In the genomic region with DNA sequence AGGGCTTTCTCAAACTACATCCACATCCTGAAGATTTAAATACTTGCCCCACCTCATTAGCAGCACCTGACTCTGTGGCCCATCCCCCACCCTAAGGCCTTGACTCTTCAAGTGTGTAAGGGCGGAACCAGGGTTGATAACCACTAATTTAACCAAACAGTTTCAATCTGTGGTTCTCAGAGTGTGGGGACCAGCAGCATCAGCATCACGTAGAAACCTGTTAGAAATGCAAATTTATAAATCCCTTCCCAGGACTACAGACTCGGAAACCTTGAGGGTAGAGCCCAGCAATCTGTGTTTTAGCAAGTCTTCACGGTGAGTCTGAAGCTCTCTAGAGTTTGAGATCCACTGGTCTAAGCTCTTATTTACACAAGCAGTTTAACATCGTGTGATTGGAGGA, we compare ENCODE assay signal across 10 cellular contexts. TPM values are rescaled to one million over a fixed set of nuclear protein-coding genes. Genes with fewer than 3 reads are reported as not detected.
A peak's percentile ranks its signal among the peaks of the same experiment; 100 is the strongest.
DNase-seq lines count a peak whose midpoint lies in the region; ATAC-seq lines count a peak whose summit lies in the region.
"Had no signal": no experiment of that assay in that cellular context is flagged by ENCODE, and none has a peak within 500 bp of the region (broad histone marks: within the 10 kb centered on the region; RNA-seq: fewer than 3 reads in every experiment).

No MANE protein-coding gene starts in this region.

- H3K4me1 Mint-ChIP-seq in activated naive CD8-positive, alpha-beta T cell treated with anti-CD3 and anti-CD28 coated beads, Interleukin-2, amount 50 U/mL, for 24 hours, result peaks cover 13% of the 10 kb centered on the region
- H3K4me1 Mint-ChIP-seq in activated naive CD8-positive, alpha-beta T cell treated with anti-CD3 and anti-CD28 coated beads for 36 hours, result no peaks in the 10 kb centered on the region
- H3K4me1 Mint-ChIP-seq in activated naive CD4-positive, alpha-beta T cell treated with anti-CD3 and anti-CD28 coated beads, Interleukin-2, amount 10 ng/mL, durations not matched to agents 7 days and 5 days, result peaks cover 3% of the 10 kb centered on the region
- H3K4me1 Mint-ChIP-seq: activated CD4-positive, alpha-beta T cell treated with anti-CD3 and anti-CD28 coated beads for 36 hours had no signal

- H3K36me3 Mint-ChIP-seq in activated naive CD8-positive, alpha-beta T cell treated with anti-CD3 and anti-CD28 coated beads, Interleukin-2, amount 50 U/mL, for 24 hours (ENCODE audit: low read depth), result no peaks in the 10 kb centered on the region
- no peaks in the 10 kb centered on the region for H3K36me3 Mint-ChIP-seq in activated naive CD8-positive, alpha-beta T cell treated with anti-CD3 and anti-CD28 coated beads for 36 hours
- no peaks in the 10 kb centered on the region for H3K36me3 Mint-ChIP-seq in activated naive CD4-positive, alpha-beta T cell treated with anti-CD3 and anti-CD28 coated beads, Interleukin-2, amount 10 ng/mL, durations not matched to agents 7 days and 5 days

- CTCF ChIA-PET in activated naive CD4-positive, alpha-beta T cell treated with anti-CD3 and anti-CD28 coated beads, Interleukin-2, amount 10 ng/mL, durations not matched to agents 7 days and 5 days (lab: Charles Lee), result no interaction called here

- peak; percentile 20 for DNase-seq in activated naive CD8-positive, alpha-beta T cell treated with anti-CD3 and anti-CD28 coated beads, Interleukin-2, amount 50 U/mL, for 24 hours
- no peak for DNase-seq in activated naive CD8-positive, alpha-beta T cell treated with anti-CD3 and anti-CD28 coated beads for 36 hours
- DNase-seq in NCI-H2227 (lab: John Stamatoyannopoulos, UW; ENCODE audit: unreplicated experiment) (peak; percentile 62), amniotic stem cell (lab: John Stamatoyannopoulos, UW) (no peak), DMS53 treated with DMSO at 0.1 percent for 48 hours (lab: John Stamatoyannopoulos, UW; ENCODE audit: unreplicated experiment) (no peak), hypothalamus (lab: John Stamatoyannopoulos, UW) (no peak)
- no peak for DNase-seq in activated naive CD4-positive, alpha-beta T cell treated with anti-CD3 and anti-CD28 coated beads, Interleukin-2, amount 10 ng/mL, durations not matched to agents 7 days and 5 days
- DNase-seq: activated CD4-positive, alpha-beta T cell treated with anti-CD3 and anti-CD28 coated beads for 36 hours; HCEC 1CT had no signal

- no peaks in the 10 kb centered on the region for H3K9me3 Mint-ChIP-seq in activated naive CD8-positive, alpha-beta T cell treated with anti-CD3 and anti-CD28 coated beads, Interleukin-2, amount 50 U/mL, for 24 hours
- H3K9me3 Mint-ChIP-seq in activated naive CD8-positive, alpha-beta T cell treated with anti-CD3 and anti-CD28 coated beads for 36 hours, result no peaks in the 10 kb centered on the region
- H3K9me3 Mint-ChIP-seq in activated naive CD4-positive, alpha-beta T cell treated with anti-CD3 and anti-CD28 coated beads, Interleukin-2, amount 10 ng/mL, durations not matched to agents 7 days and 5 days, result no peaks in the 10 kb centered on the region

- H3K27me3 Mint-ChIP-seq in activated naive CD8-positive, alpha-beta T cell treated with anti-CD3 and anti-CD28 coated beads, Interleukin-2, amount 50 U/mL, for 24 hours, result peaks cover 6% of the 10 kb centered on the region
- H3K27me3 Mint-ChIP-seq in activated naive CD8-positive, alpha-beta T cell treated with anti-CD3 and anti-CD28 coated beads for 36 hours, result peaks cover 6% of the 10 kb centered on the region
- H3K27me3 Mint-ChIP-seq in activated naive CD4-positive, alpha-beta T cell treated with anti-CD3 and anti-CD28 coated beads, Interleukin-2, amount 10 ng/mL, durations not matched to agents 7 days and 5 days, result peaks cover 7% of the 10 kb centered on the region

- peak overlapping the region; percentile 27 for H3K27ac Mint-ChIP-seq in activated naive CD8-positive, alpha-beta T cell treated with anti-CD3 and anti-CD28 coated beads, Interleukin-2, amount 50 U/mL, for 24 hours
- no peak overlapping the region for H3K27ac Mint-ChIP-seq in activated naive CD8-positive, alpha-beta T cell treated with anti-CD3 and anti-CD28 coated beads for 36 hours
- no peak overlapping the region for H3K27ac Mint-ChIP-seq in activated naive CD4-positive, alpha-beta T cell treated with anti-CD3 and anti-CD28 coated beads, Interleukin-2, amount 10 ng/mL, durations not matched to agents 7 days and 5 days
- H3K27ac Mint-ChIP-seq: activated CD4-positive, alpha-beta T cell treated with anti-CD3 and anti-CD28 coated beads for 36 hours had no signal

- ATAC-seq in activated naive CD8-positive, alpha-beta T cell treated with anti-CD3 and anti-CD28 coated beads, Interleukin-2, amount 50 U/mL, for 24 hours, result no peak
- peak; percentile 69 for ATAC-seq in HG02840 (IDR thresholded peaks at IDR 0.05; ENCODE audit: low FRiP score, unreplicated experiment)
- ATAC-seq: activated CD4-positive, alpha-beta T cell treated with anti-CD3 and anti-CD28 coated beads for 36 hours had no signal

- H3K4me3 Mint-ChIP-seq in activated naive CD8-positive, alpha-beta T cell treated with anti-CD3 and anti-CD28 coated beads, Interleukin-2, amount 50 U/mL, for 24 hours, result no peak overlapping the region
- no peak overlapping the region for H3K4me3 Mint-ChIP-seq in activated naive CD8-positive, alpha-beta T cell treated with anti-CD3 and anti-CD28 coated beads for 36 hours
- no peak overlapping the region for H3K4me3 Mint-ChIP-seq in activated naive CD4-positive, alpha-beta T cell treated with anti-CD3 and anti-CD28 coated beads, Interleukin-2, amount 10 ng/mL, durations not matched to agents 7 days and 5 days
- H3K4me3 Mint-ChIP-seq: activated CD4-positive, alpha-beta T cell treated with anti-CD3 and anti-CD28 coated beads for 36 hours had no signal

RNA-seq across cellular contexts. Expression of a gene that starts 12.4 kb away (rescaled TPM):
- 1 to 10 TPM; 2.9 to 4.0 TPM for total RNA-seq in activated naive CD8-positive, alpha-beta T cell treated with anti-CD3 and anti-CD28 coated beads for 36 hours

Comparison
In these comparisons a context has a peak if more than half of its experiments do, and no peak if none do; other contexts are left out.
1. DNase-seq: peak in activated naive CD8-positive, alpha-beta T cell treated with anti-CD3 and anti-CD28 coated beads, Interleukin-2, amount 50 U/mL, for 24 hours (single experiment) and NCI-H2227 (single experiment); none in activated naive CD8-positive, alpha-beta T cell treated with anti-CD3 and anti-CD28 coated beads for 36 hours (single experiment), activated naive CD4-positive, alpha-beta T cell treated with anti-CD3 and anti-CD28 coated beads, Interleukin-2, amount 10 ng/mL, durations not matched to agents 7 days and 5 days (single experiment), amniotic stem cell (single experiment), DMS53 treated with DMSO at 0.1 percent for 48 hours (single experiment) and hypothalamus (0 of 51).